ENCODE assay signal across 17 cellular contexts in the genomic region with DNA sequence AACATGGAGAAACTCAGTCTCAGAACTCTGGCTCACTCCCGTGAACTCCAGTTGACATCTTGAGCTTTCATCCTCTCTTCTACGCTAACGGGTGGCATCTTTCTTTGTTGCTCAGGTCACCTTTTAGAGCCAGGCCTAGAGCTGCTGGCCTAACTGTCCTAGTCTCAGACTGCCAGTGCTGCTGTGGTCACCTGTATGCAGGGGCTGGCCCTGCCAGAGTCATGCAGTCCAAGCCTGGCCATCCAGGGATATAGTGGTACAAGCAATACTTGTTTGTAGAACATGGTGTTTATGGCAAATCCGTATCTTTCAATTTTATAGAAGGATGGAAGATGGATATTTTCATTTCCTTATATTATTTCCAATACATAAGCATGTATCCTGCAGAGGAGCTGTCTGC.
DNase-seq lines count a peak whose midpoint lies in the region; TF ChIP-seq lines count a peak whose summit lies in the region.
"Had no signal": no experiment of that assay in that cellular context is flagged by ENCODE, and none has a peak within 500 bp of the region (broad histone marks: within the 10 kb centered on the region; RNA-seq: fewer than 3 reads in every experiment).

No MANE protein-coding gene starts in this region.

- peaks cover 0 to 25% (median 11%) of the 10 kb centered on the region in 11 experiments; a peak in 10 of 22 replicates for H3K36me3 ChIP-seq in BLaER1 treated with 17β-estradiol and CSF1 and Interleukin-3, amounts not matched to agents 10 nM and 100 nM
- H3K36me3 ChIP-seq in esophagus muscularis mucosa (no peaks in the 10 kb centered on the region), neutrophil (no peaks in the 10 kb centered on the region)
- H3K36me3 ChIP-seq: HAP-1 had no signal

- peaks cover 0 to 6% (median 0%) of the 10 kb centered on the region in 11 experiments; a peak in 3 of 22 replicates for H4K20me1 ChIP-seq in BLaER1 treated with 17β-estradiol and CSF1 and Interleukin-3, amounts not matched to agents 10 nM and 100 nM

- peaks cover 21 to 40% (median 32%) of the 10 kb centered on the region in 10 experiments for H3K4me1 ChIP-seq in BLaER1 treated with 17β-estradiol and CSF1 and Interleukin-3, amounts not matched to agents 10 nM and 100 nM
- H3K4me1 ChIP-seq in esophagus muscularis mucosa = no peaks in the 10 kb centered on the region
- H3K4me1 ChIP-seq in neutrophil (ENCODE audit: control insufficient read depth in 1 of 2, insufficient read depth in 1 of 2, low read depth in 1 of 2, low read length in 1 of 2) = peaks cover 27 to 33% of the 10 kb centered on the region in 2 experiments
- H3K4me1 ChIP-seq: HAP-1 had no signal

- CTCF ChIA-PET in activated CD4-positive, alpha-beta memory T cell treated with anti-CD3 and anti-CD28 coated beads, Interleukin-2, amount 10 ng/mL, durations not matched to agents 7 days and 5 days (lab: Charles Lee) = no interaction called here

- peak overlapping the region in 6 of 11 experiments; percentile 9 to 78 (median 32); a peak in 6 of 22 replicates for H3K27ac ChIP-seq in BLaER1 treated with 17β-estradiol and CSF1 and Interleukin-3, amounts not matched to agents 10 nM and 100 nM
- H3K27ac ChIP-seq in esophagus muscularis mucosa (replicated peaks in 1 of 4) = no peak overlapping the region
- peak overlapping the region; percentile 36 for H3K27ac ChIP-seq in neutrophil
- H3K27ac ChIP-seq: C4-2B had no signal

- peak overlapping the region in 7 of 11 experiments; percentile 4 to 89 (median 51); a peak in 8 of 22 replicates for H3K4me2 ChIP-seq in BLaER1 treated with 17β-estradiol and CSF1 and Interleukin-3, amounts not matched to agents 10 nM and 100 nM

- H3K4me1 Mint-ChIP-seq in activated CD4-positive, alpha-beta memory T cell treated with anti-CD3 and anti-CD28 coated beads, Interleukin-2, amount 10 ng/mL, durations not matched to agents 7 days and 5 days = peaks cover 4% of the 10 kb centered on the region

- no peak overlapping the region for H3K9ac ChIP-seq in BLaER1 treated with 17β-estradiol and CSF1 and Interleukin-3, amounts not matched to agents 10 nM and 100 nM

- H3K4me3 ChIP-seq in BLaER1 treated with 17β-estradiol and CSF1 and Interleukin-3, amounts not matched to agents 10 nM and 100 nM = no peak overlapping the region
- H3K4me3 ChIP-seq in esophagus muscularis mucosa (no peak overlapping the region), neutrophil (ENCODE audit: low read depth in 1 of 2, low read length in 1 of 2) (no peak overlapping the region)
- H3K4me3 ChIP-seq: HAP-1 had no signal

- no peak for TF ChIP-seq EP300 in esophagus muscularis mucosa (IDR thresholded peaks at IDR 0.05)

- H3K9me3 ChIP-seq in BLaER1 treated with 17β-estradiol and CSF1 and Interleukin-3, amounts not matched to agents 10 nM and 100 nM (replicated peaks in 1 of 11) = peaks cover 4 to 29% (median 18%) of the 10 kb centered on the region in 11 experiments
- H3K9me3 ChIP-seq in esophagus muscularis mucosa (no peaks in the 10 kb centered on the region), neutrophil (no peaks in the 10 kb centered on the region)
- H3K9me3 ChIP-seq: HAP-1 had no signal

- no peaks in the 10 kb centered on the region for H3K36me3 Mint-ChIP-seq in activated CD4-positive, alpha-beta memory T cell treated with anti-CD3 and anti-CD28 coated beads, Interleukin-2, amount 10 ng/mL, durations not matched to agents 7 days and 5 days (ENCODE audit: low read depth)
- H3K36me3 Mint-ChIP-seq: CD8-positive, alpha-beta T cell had no signal

- no peak overlapping the region for H3K4me3 Mint-ChIP-seq in activated CD4-positive, alpha-beta memory T cell treated with anti-CD3 and anti-CD28 coated beads, Interleukin-2, amount 10 ng/mL, durations not matched to agents 7 days and 5 days
- H3K4me3 Mint-ChIP-seq: CD4-positive, CD25-positive, alpha-beta regulatory T cell; CD8-positive, alpha-beta T cell; HFFc6 had no signal

- intact Hi-C loops in esophagus muscularis mucosa (cut with DNase I) = no loop called here

- no peaks in the 10 kb centered on the region for H3K9me3 Mint-ChIP-seq in activated CD4-positive, alpha-beta memory T cell treated with anti-CD3 and anti-CD28 coated beads, Interleukin-2, amount 10 ng/mL, durations not matched to agents 7 days and 5 days
- H3K9me3 Mint-ChIP-seq: CD8-positive, alpha-beta T cell; HFFc6 had no signal

- POLR2A ChIA-PET in activated CD4-positive, alpha-beta memory T cell treated with anti-CD3 and anti-CD28 coated beads, Interleukin-2, amount 10 ng/mL, durations not matched to agents 7 days and 5 days (lab: Charles Lee) = no interaction called here

- TF ChIP-seq POLR2A in esophagus muscularis mucosa (IDR thresholded peaks at IDR 0.05; ENCODE audit: low read depth) = no peak

- DNase-seq in esophagus muscularis mucosa (ENCODE audit: extremely low spot score) = peak; percentile 78
- DNase-seq in medulla oblongata (ENCODE audit: extremely low spot score) = no peak
- no peak for DNase-seq in activated CD4-positive, alpha-beta memory T cell treated with anti-CD3 and anti-CD28 coated beads, Interleukin-2, amount 10 ng/mL, durations not matched to agents 7 days and 5 days
- DNase-seq in activated T-cell treated with anti-CD3 and anti-CD28 coated beads for 4 hours = no peak
- DNase-seq in ureter (ENCODE audit: low spot score) = no peak
- DNase-seq: 8988T; CD4-positive, CD25-positive, alpha-beta regulatory T cell; CD8-positive, alpha-beta T cell; DMS 273 treated with DMSO at 0.1 percent for 48 hours; DMS79; GF-D8; GOT3; HFFc6 had no signal

- H3K27me3 ChIP-seq in BLaER1 treated with 17β-estradiol and CSF1 and Interleukin-3, amounts not matched to agents 10 nM and 100 nM = no peaks in the 10 kb centered on the region
- H3K27me3 ChIP-seq in esophagus muscularis mucosa (no peaks in the 10 kb centered on the region), neutrophil (no peaks in the 10 kb centered on the region)

- WGBS in esophagus muscularis mucosa = 66% methylated on average over 4 of the region's 4 CpGs

- H3K27ac Mint-ChIP-seq in activated CD4-positive, alpha-beta memory T cell treated with anti-CD3 and anti-CD28 coated beads, Interleukin-2, amount 10 ng/mL, durations not matched to agents 7 days and 5 days = no peak overlapping the region
- H3K27ac Mint-ChIP-seq: CD8-positive, alpha-beta T cell; HFFc6 had no signal

- TF ChIP-seq CTCF in esophagus muscularis mucosa (IDR thresholded peaks at IDR 0.05) (no peak), neutrophil (IDR thresholded peaks at IDR 0.05) (no peak)

- no peaks in the 10 kb centered on the region for H3K27me3 Mint-ChIP-seq in activated CD4-positive, alpha-beta memory T cell treated with anti-CD3 and anti-CD28 coated beads, Interleukin-2, amount 10 ng/mL, durations not matched to agents 7 days and 5 days

Comparison
In these comparisons a context has a peak if more than half of its experiments do, and no peak if none do; other contexts are left out.
1. H3K27ac ChIP-seq: peak in BLaER1 treated with 17β-estradiol and CSF1 and Interleukin-3, amounts not matched to agents 10 nM and 100 nM (6 of 11) and neutrophil (single experiment); none in esophagus muscularis mucosa (0 of 4).